In the genomic region with DNA sequence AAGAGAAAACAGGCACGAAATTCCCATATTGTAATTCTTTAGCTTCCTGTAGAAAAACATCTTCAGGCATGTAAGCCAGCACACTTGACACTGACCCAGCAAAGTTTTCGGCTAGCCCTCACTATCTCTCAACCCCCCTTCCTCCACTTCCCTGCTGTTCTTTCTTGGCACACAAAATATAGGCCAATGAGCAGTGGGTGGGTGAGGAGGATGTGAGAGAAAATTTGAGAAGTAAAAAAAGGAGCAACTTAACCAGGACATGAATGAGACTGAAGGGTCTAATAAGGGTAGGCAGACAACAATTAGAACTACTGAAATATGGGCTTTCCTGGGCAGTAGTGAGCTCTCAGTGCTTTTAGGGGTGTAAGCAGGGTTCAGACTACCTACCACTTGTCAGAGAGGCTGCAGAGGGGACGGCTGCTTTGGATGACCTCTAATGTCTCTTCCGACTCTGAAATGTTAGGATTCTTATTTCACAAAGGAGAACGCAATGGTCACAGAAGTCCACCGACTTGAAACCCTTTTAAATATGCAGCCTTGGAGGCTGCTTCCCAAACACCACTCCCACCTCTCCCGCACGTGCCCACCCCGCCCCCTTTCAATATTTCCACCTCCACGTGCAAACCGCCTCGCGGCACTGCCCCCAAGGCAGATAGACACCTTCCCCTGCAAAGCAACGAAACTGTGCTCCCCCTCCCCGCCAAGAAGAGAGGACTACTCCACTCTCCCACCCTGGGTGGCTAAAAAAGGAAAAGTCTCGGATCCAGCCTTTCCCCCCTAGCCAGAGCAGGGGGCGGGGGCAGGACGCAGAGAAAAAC, we compare ENCODE assay signal across 8 cellular contexts. TPM values are rescaled to one million over a fixed set of nuclear protein-coding genes. Genes with fewer than 3 reads are reported as not detected.
DNase-seq lines count a peak whose midpoint lies in the region; ATAC-seq, FAIRE-seq and TF ChIP-seq lines count a peak whose summit lies in the region.

No MANE protein-coding gene starts in this region.

- peaks cover 10% of the 10 kb centered on the region for H3K36me3 ChIP-seq in CD4-positive, alpha-beta memory T cell (ENCODE audit: insufficient read depth, low read length)
- no peaks in the 10 kb centered on the region for H3K36me3 ChIP-seq in ovary

- FAIRE-seq in HTR-8/SVneo (lab: Jason Lieb, UNC): no peak

- ATAC-seq in HG03039 (IDR thresholded peaks at IDR 0.05; ENCODE audit: unreplicated experiment) (no peak), GM18868 (IDR thresholded peaks at IDR 0.05; ENCODE audit: unreplicated experiment) (no peak)

- H3K9me3 ChIP-seq in CD4-positive, alpha-beta memory T cell (ENCODE audit: control insufficient read depth in 1 of 2, low read length in 2 of 2): no peaks in the 10 kb centered on the region
- H3K9me3 ChIP-seq in ovary: no peaks in the 10 kb centered on the region

- peak overlapping the region; percentile 84 to 96 (median 87) for H3K27ac Mint-ChIP-seq in CD4-positive, alpha-beta memory T cell

- no peaks in the 10 kb centered on the region for H3K27me3 Mint-ChIP-seq in CD4-positive, alpha-beta memory T cell

- peaks cover 46 to 88% (median 62%) of the 10 kb centered on the region in 4 donors for H3K4me1 Mint-ChIP-seq in CD4-positive, alpha-beta memory T cell

- POLR2A ChIA-PET in CD4-positive, alpha-beta memory T cell (lab: Charles Lee; ENCODE audit: partially characterized antibody): interaction anchor here (1.0 to 2.3 kb wide), 6 partner anchors 8 to 138 kb away, joined by 3 to 7 read pairs (median 4); a partner anchor contains a TSS

- H3K4me3 Mint-ChIP-seq in CD4-positive, alpha-beta memory T cell: peak overlapping the region; percentile 88 to 98 (median 96)

- intact Hi-C loops in CD4-positive, alpha-beta memory T cell (cut with micrococcal nuclease): no loop called here
- intact Hi-C loops in ovary (cut with DNase I): no loop called here

- peaks cover 78% of the 10 kb centered on the region for H3K4me1 ChIP-seq in CD4-positive, alpha-beta memory T cell (ENCODE audit: insufficient read depth, low read length)
- peaks cover 4% of the 10 kb centered on the region for H3K4me1 ChIP-seq in ovary (ENCODE audit: insufficient read depth)

- peak overlapping the region; percentile 97 for H3K27ac ChIP-seq in CD4-positive, alpha-beta memory T cell (ENCODE audit: low read depth, low read length)
- peak overlapping the region; percentile 72 to 95 for H3K27ac ChIP-seq in ovary

- H3K27me3 ChIP-seq in CD4-positive, alpha-beta memory T cell (ENCODE audit: insufficient read depth, low read length): no peaks in the 10 kb centered on the region
- H3K27me3 ChIP-seq in ovary: no peaks in the 10 kb centered on the region

- TF ChIP-seq CTCF in foreskin fibroblast (IDR thresholded peaks at IDR 0.05; ENCODE audit: low read depth, low read length) (no peak), ovary (IDR thresholded peaks at IDR 0.05) (no peak)

- TF ChIP-seq POLR2A in ovary (IDR thresholded peaks at IDR 0.05): no peak

- 0 to 1% (median 0%) methylated on average over 18 of the region's 18 CpGs for WGBS in ovary, 3 donors

- no peaks in the 10 kb centered on the region for H3K9me3 Mint-ChIP-seq in CD4-positive, alpha-beta memory T cell

- no peak for TF ChIP-seq EP300 in ovary (IDR thresholded peaks at IDR 0.05)

- peak overlapping the region; percentile 74 to 85 for H3K4me3 ChIP-seq in CD4-positive, alpha-beta memory T cell (ENCODE audit: low read length in 2 of 2)
- H3K4me3 ChIP-seq in foreskin fibroblast (ENCODE audit: low read depth in 1 of 2, low read length in 2 of 2) (peak overlapping the region; percentile 89 to 90), ovary (peak overlapping the region; percentile 78)

- peak in 1 of 5 donors; percentile 50 for DNase-seq in CD4-positive, alpha-beta memory T cell
- DNase-seq in HTR-8/SVneo (ENCODE audit: insufficient read length, low spot score) (peak; percentile 15), foreskin fibroblast (peak in 1 of 2 donors; percentile 52), ovary (peak; percentile 35 to 65 (median 59)), NCI-H1694 (lab: John Stamatoyannopoulos, UW) (no peak)
- peak; percentile 15 to 25 for DNase-seq in activated CD4-positive, alpha-beta T cell treated with anti-CD3 and anti-CD28 coated beads, Interleukin-2, amount 50 U/mL, for 48 hours

- CTCF ChIA-PET in CD4-positive, alpha-beta memory T cell (lab: Charles Lee; ENCODE audit: partially characterized antibody): no interaction called here

- H3K36me3 Mint-ChIP-seq in CD4-positive, alpha-beta memory T cell: peaks cover 18 to 52% of the 10 kb centered on the region in 2 donors

RNA-seq across cellular contexts. Expression of a gene that starts 0.9 kb away (rescaled TPM):
- 10 to 100 TPM; 29.3 to 30.0 TPM for total RNA-seq in CD4-positive, alpha-beta memory T cell
- polyA plus RNA-seq in CD4-positive, alpha-beta memory T cell: 1 to 10 TPM; 3.6 to 5.5 TPM
- total RNA-seq in ovary: 10 to 100 TPM; 13.7 to 28.4 (median 17.0) TPM
- 10 to 100 TPM; 10.4 to 11.8 TPM for polyA plus RNA-seq in ovary

RNA-seq across cellular contexts. Expression of a gene that starts 1.4 kb away (rescaled TPM):
- 10 to 100 TPM; 44.0 to 44.1 TPM for total RNA-seq in CD4-positive, alpha-beta memory T cell
- polyA plus RNA-seq in CD4-positive, alpha-beta memory T cell: 10 to 100 TPM; 48.3 to 54.9 TPM
- 10 to 100 TPM; 25.6 to 41.6 (median 34.7) TPM for total RNA-seq in ovary
- polyA plus RNA-seq in ovary: 10 to 100 TPM; 27.8 to 28.4 TPM
